ENCODE assay signal across 9 cellular contexts in the genomic region with DNA sequence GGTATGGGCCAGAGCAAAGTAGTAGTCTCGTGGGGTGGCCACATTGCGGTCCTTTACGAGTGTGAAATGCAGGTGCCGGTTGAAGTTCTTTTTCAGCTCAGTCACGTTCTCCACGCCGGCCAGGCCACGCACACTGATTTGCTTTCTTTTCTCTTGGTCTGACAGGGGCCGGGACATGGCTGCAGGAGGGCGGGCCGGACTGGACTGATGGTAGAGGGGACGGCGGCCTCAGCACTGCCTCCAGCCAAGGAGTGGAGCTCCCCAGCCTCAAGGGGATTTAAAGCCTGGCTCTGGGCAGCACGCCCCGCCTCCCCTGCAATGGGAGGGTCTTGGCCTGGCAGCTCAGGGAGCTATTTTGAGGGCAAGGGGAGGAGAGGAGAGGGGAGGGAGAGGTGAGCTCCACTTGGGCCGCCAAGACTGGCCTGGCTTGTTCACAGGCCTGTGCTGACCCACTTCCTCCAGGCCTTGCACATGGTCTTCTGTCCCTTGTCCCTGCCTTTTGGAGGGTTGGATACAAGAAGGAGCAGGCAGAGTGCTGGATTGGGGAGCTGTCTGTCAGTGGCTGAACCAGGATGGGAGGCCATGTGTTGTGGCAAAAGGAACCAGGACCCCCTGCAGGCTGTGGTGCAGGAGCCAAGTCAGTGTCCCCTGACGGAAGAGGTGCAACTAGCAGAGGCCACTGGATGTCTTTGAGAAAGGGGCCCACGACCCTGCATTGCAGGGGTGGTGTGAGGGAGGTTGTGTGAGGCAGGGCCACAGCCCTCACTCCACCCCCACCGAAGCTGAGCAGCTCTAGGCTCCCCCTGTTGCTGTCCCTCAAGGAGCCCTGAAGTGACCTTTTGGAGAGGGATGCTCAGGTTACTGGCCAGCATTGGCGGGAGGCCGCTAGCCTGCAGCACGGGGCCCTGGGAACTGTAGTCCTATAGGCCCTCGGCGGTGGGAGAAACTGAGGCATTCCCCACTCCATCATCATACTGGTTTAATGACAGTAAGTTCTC. TPM values are rescaled to one million over a fixed set of nuclear protein-coding genes. Genes with fewer than 3 reads are reported as not detected.
DNase-seq lines count a peak whose midpoint lies in the region; ATAC-seq and TF ChIP-seq lines count a peak whose summit lies in the region.
"Had no signal": no experiment of that assay in that cellular context is flagged by ENCODE, and none has a peak within 500 bp of the region (broad histone marks: within the 10 kb centered on the region; RNA-seq: fewer than 3 reads in every experiment).

PYGM (minus strand) TSS at position 253 of the 998 bp plus-strand sequence; CDS start at position 177, 76 bp downstream.

- no peak for TF ChIP-seq POLR2A in testis (IDR thresholded peaks at IDR 0.05)

- H3K36me3 ChIP-seq in left lung = peaks cover 5 to 31% of the 10 kb centered on the region in 2 donors
- H3K36me3 ChIP-seq in testis (ENCODE audit: low read depth, missing control alignments) = no peaks in the 10 kb centered on the region

- peak within 1 kb of the TSS; percentile 76 for H3K4me3 Mint-ChIP-seq in T-helper 2 cell treated with Interferon-gamma antibody and Interleukin-4, amounts not matched to agents 5 μg/mL and 100 μg/mL, for 36 hours
- peak within 1 kb of the TSS in 4 of 5 experiments; percentile 27 to 75 (median 65) for H3K4me3 Mint-ChIP-seq in brain

- WGBS in testis, 2 donors = 51 to 62% methylated on average over 19 to 24 of the region's 24 CpGs

- DNase-seq in T-helper 2 cell treated with Interferon-gamma antibody and Interleukin-4, amounts not matched to agents 5 μg/mL and 100 μg/mL, for 36 hours (ENCODE audit: low spot score) = no peak
- DNase-seq in T-helper 2 cell (no peak), left lung (peak; percentile 46 to 76), testis (peak; percentile 83), T-helper 9 cell (no peak), hepatic stellate cell (ENCODE audit: low spot score) (no peak)

- TF ChIP-seq CTCF in brain (conservative IDR thresholded peaks at IDR 0.05) (no peak), left lung (IDR thresholded peaks at IDR 0.05) (no peak), testis (IDR thresholded peaks at IDR 0.05) (no peak)

- ATAC-seq in left lung (peak; percentile 67), GM21360 (IDR thresholded peaks at IDR 0.05; ENCODE audit: unreplicated experiment) (no peak)

- H3K27me3 ChIP-seq in left lung (no peaks in the 10 kb centered on the region), testis (no peaks in the 10 kb centered on the region)

- no peak within 1 kb of the TSS for H3K4me3 ChIP-seq in left lung
- peak within 1 kb of the TSS; percentile 22 to 31 for H3K4me3 ChIP-seq in testis

- peaks cover 45% of the 10 kb centered on the region for H3K4me1 Mint-ChIP-seq in T-helper 2 cell treated with Interferon-gamma antibody and Interleukin-4, amounts not matched to agents 5 μg/mL and 100 μg/mL, for 36 hours (ENCODE audit: low read depth)
- H3K4me1 Mint-ChIP-seq in brain = peaks cover 57% of the 10 kb centered on the region

- H3K9me3 Mint-ChIP-seq in T-helper 2 cell treated with Interferon-gamma antibody and Interleukin-4, amounts not matched to agents 5 μg/mL and 100 μg/mL, for 36 hours = no peaks in the 10 kb centered on the region
- H3K9me3 Mint-ChIP-seq in brain = no peaks in the 10 kb centered on the region

- peaks cover 38% of the 10 kb centered on the region for H3K36me3 Mint-ChIP-seq in T-helper 2 cell treated with Interferon-gamma antibody and Interleukin-4, amounts not matched to agents 5 μg/mL and 100 μg/mL, for 36 hours (ENCODE audit: low read depth)
- H3K36me3 Mint-ChIP-seq in brain = peaks cover 11% of the 10 kb centered on the region

- H3K4me1 ChIP-seq in left lung (peaks cover 0 to 45% of the 10 kb centered on the region in 2 donors), testis (peaks cover 62% of the 10 kb centered on the region)

- H3K27ac ChIP-seq in left lung = peak within 1 kb of the TSS in 1 of 2 donors; percentile 41
- H3K27ac ChIP-seq in testis = peak within 1 kb of the TSS; percentile 58 to 70
- H3K27ac ChIP-seq: C4-2B had no signal

- H3K9me3 ChIP-seq in left lung (no peaks in the 10 kb centered on the region), testis (no peaks in the 10 kb centered on the region)

- no peaks in the 10 kb centered on the region for H3K27me3 Mint-ChIP-seq in T-helper 2 cell treated with Interferon-gamma antibody and Interleukin-4, amounts not matched to agents 5 μg/mL and 100 μg/mL, for 36 hours (ENCODE audit: low read depth)
- H3K27me3 Mint-ChIP-seq in brain = no peaks in the 10 kb centered on the region

- intact Hi-C loops in left lung (cut with DNase I) (no loop called here), testis (cut with DNase I; ENCODE audit: low total_unique reads) (no loop called here)

- peak within 1 kb of the TSS; percentile 90 for H3K27ac Mint-ChIP-seq in T-helper 2 cell treated with Interferon-gamma antibody and Interleukin-4, amounts not matched to agents 5 μg/mL and 100 μg/mL, for 36 hours
- H3K27ac Mint-ChIP-seq in brain = peak within 1 kb of the TSS; percentile 67 to 96 (median 93)

RNA-seq across cellular contexts. Expression of gene PYGM, which starts in this region (rescaled TPM):
- 13.4 TPM for polyA plus RNA-seq in brain (ENCODE audit: insufficient read depth, low read depth, low replicate concordance)
- total RNA-seq in left lung = 1 to 10 TPM; 1.3 to 3.7 TPM
- 10 to 100 TPM; 12.1 to 14.4 TPM for total RNA-seq in testis
- polyA plus RNA-seq in testis (ENCODE audit: insufficient read depth, low read depth, low replicate concordance) = 14.2 TPM

Comparison
In these comparisons a context has a peak if more than half of its experiments do, and no peak if none do; other contexts are left out.
1. DNase-seq: peak in left lung (2 of 2) and testis (single experiment); none in T-helper 2 cell treated with Interferon-gamma antibody and Interleukin-4, amounts not matched to agents 5 μg/mL and 100 μg/mL, for 36 hours (single experiment), T-helper 2 cell (0 of 5), T-helper 9 cell (single experiment) and hepatic stellate cell (single experiment).
2. H3K4me3 ChIP-seq: peak in testis (2 of 2); none in left lung (0 of 2).